1 cellular context compared by ENCODE assay signal in genomic region chr22:27919222-27919942, GRCh38.
A peak's percentile ranks its signal among the peaks of the same experiment; 100 is the strongest.
TF ChIP-seq lines count a peak whose summit lies in the region.

TSS of gene PITPNB (minus strand) at chr22:27919256. CDS start at chr22:27919191, 65 bp downstream.

TF ChIP-seq in GM12878, 131 proteins besides CTCF, POLR2A, EP300 and RAD21 (continued from another document and continues in another):
- TF ChIP-seq ZBTB40 (IDR thresholded peaks at IDR 0.05; ENCODE audit: borderline replicate concordance) (no peak; the same call in 1 of the 2 replicates), MLLT1 (IDR thresholded peaks at IDR 0.05) (peak; percentile 49; the same call in 1 of the 2 replicates), YY1 (IDR thresholded peaks at IDR 0.05; ENCODE audit: low read depth, low read length) (0 out of 2 replicates have a peak, but pooled peaks have one; percentile 6), STAT1 (conservative IDR thresholded peaks at IDR 0.05) (0 out of 2 replicates have a peak, but pooled peaks have one; percentile 28), MEF2B (IDR thresholded peaks at IDR 0.05; ENCODE audit: partially characterized antibody, poor library complexity, severe bottlenecking) (peak; percentile 96), CREB1 (IDR thresholded peaks at IDR 0.05; ENCODE audit: low read depth) (peak; percentile 94), ZNF24 (IDR thresholded peaks at IDR 0.05) (peak; percentile 51; the same call in 1 of the 2 replicates), NKRF (conservative IDR thresholded peaks at IDR 0.05) (peak; percentile 69; the same call in 1 of the 2 replicates), ZBTB4 (CRISPR knock-in tag; IDR thresholded peaks at IDR 0.05) (no peak), LARP7 (IDR thresholded peaks at IDR 0.05) (peak; percentile 76; the same call in 1 of the 2 replicates), NBN (IDR thresholded peaks at IDR 0.05) (peak; percentile 50; the same call in 1 of the 2 replicates), SMAD5 (IDR thresholded peaks at IDR 0.05; ENCODE audit: low read depth) (peak; percentile 17; the same call in 1 of the 2 replicates), DPF2 (IDR thresholded peaks at IDR 0.05) (peak; percentile 59; the same call in 1 of the 2 replicates), SMC3 (IDR thresholded peaks at IDR 0.05; ENCODE audit: borderline replicate concordance, low read length) (no peak), HCFC1 (IDR thresholded peaks at IDR 0.05; ENCODE audit: low read length) (0 out of 2 replicates have a peak, but pooled peaks have one; percentile 45), BHLHE40 (IDR thresholded peaks at IDR 0.05; ENCODE audit: borderline replicate concordance in 1 of 2, low read depth in 2 of 2, low read length in 1 of 2) (peak; percentile 74 to 88), IKZF2 (IDR thresholded peaks at IDR 0.05) (peak; percentile 63 to 69), FOXK2 (IDR thresholded peaks at IDR 0.05) (no peak), TAF1 (IDR thresholded peaks at IDR 0.05; ENCODE audit: borderline replicate concordance, low read depth, low read length) (peak; percentile 17; the same call in 1 of the 2 replicates), MTA2 (IDR thresholded peaks at IDR 0.05; ENCODE audit: low read depth) (0 out of 2 replicates have a peak, but pooled peaks have one; percentile 21), ETV6 (conservative IDR thresholded peaks at IDR 0.05 in 1 of 2, IDR thresholded peaks at IDR 0.05 in 1 of 2; ENCODE audit: borderline replicate concordance in 1 of 2, low read depth in 1 of 2) (no peak), MYC (IDR thresholded peaks at IDR 0.05; ENCODE audit: insufficient read depth, insufficient read length, insufficient replicate concordance, low read length, severe bottlenecking) (no peak), RELA (IDR thresholded peaks at IDR 0.05; ENCODE audit: borderline replicate concordance, partially characterized antibody) (no peak), RUNX3 (IDR thresholded peaks at IDR 0.05; ENCODE audit: low read length) (peak; percentile 55), NR2F1 (conservative IDR thresholded peaks at IDR 0.05) (peak; percentile 25; the same call in 1 of the 2 replicates), SRF (IDR thresholded peaks at IDR 0.05; ENCODE audit: low read depth in 2 of 2, low read length in 2 of 2) (0 out of 4 replicates have a peak, but pooled peaks of 1 of the 2 experiments have one; percentile 9), GATAD2B (conservative IDR thresholded peaks at IDR 0.05; ENCODE audit: low read depth) (peak; percentile 26; the same call in 1 of the 2 replicates), MAX (IDR thresholded peaks at IDR 0.05; ENCODE audit: low read depth, low read length) (peak; percentile 8; the same call in 1 of the 2 replicates), PKNOX1 (IDR thresholded peaks at IDR 0.05) (peak; percentile 22; the same call in 1 of the 2 replicates), SIX5 (IDR thresholded peaks at IDR 0.05; ENCODE audit: low read depth, low read length, severe bottlenecking) (no peak), ATF7 (IDR thresholded peaks at IDR 0.05; ENCODE audit: low read depth) (peak; percentile 27; the same call in 1 of the 2 replicates), MTA3 (IDR thresholded peaks at IDR 0.05; ENCODE audit: borderline replicate concordance, low read length) (no peak), MXI1 (IDR thresholded peaks at IDR 0.05; ENCODE audit: low read depth, low read length) (0 out of 2 replicates have a peak, but pooled peaks have one; percentile 39), RFX5 (IDR thresholded peaks at IDR 0.05; ENCODE audit: low read depth, low read length) (0 out of 2 replicates have a peak, but pooled peaks have one; percentile 7), BACH1 (IDR thresholded peaks at IDR 0.05; ENCODE audit: borderline replicate concordance) (0 out of 2 replicates have a peak, but pooled peaks have one; percentile 25), EED (IDR thresholded peaks at IDR 0.05; ENCODE audit: low read depth) (peak; percentile 73), SKIL (IDR thresholded peaks at IDR 0.05; ENCODE audit: low read depth, poor library complexity, severe bottlenecking) (peak; percentile 17), ZNF687 (IDR thresholded peaks at IDR 0.05) (peak; percentile 73; the same call in 1 of the 2 replicates), CREM (IDR thresholded peaks at IDR 0.05; ENCODE audit: low read depth) (peak; percentile 89), ATF3 (IDR thresholded peaks at IDR 0.05; ENCODE audit: borderline replicate concordance, extremely low read depth, low read depth, low read length) (peak; percentile 35; the same call in 1 of the 2 replicates), ZNF207 (IDR thresholded peaks at IDR 0.05; ENCODE audit: borderline replicate concordance) (peak; percentile 37; the same call in 1 of the 2 replicates)
